8 cellular contexts compared by ENCODE assay signal in the genomic region with DNA sequence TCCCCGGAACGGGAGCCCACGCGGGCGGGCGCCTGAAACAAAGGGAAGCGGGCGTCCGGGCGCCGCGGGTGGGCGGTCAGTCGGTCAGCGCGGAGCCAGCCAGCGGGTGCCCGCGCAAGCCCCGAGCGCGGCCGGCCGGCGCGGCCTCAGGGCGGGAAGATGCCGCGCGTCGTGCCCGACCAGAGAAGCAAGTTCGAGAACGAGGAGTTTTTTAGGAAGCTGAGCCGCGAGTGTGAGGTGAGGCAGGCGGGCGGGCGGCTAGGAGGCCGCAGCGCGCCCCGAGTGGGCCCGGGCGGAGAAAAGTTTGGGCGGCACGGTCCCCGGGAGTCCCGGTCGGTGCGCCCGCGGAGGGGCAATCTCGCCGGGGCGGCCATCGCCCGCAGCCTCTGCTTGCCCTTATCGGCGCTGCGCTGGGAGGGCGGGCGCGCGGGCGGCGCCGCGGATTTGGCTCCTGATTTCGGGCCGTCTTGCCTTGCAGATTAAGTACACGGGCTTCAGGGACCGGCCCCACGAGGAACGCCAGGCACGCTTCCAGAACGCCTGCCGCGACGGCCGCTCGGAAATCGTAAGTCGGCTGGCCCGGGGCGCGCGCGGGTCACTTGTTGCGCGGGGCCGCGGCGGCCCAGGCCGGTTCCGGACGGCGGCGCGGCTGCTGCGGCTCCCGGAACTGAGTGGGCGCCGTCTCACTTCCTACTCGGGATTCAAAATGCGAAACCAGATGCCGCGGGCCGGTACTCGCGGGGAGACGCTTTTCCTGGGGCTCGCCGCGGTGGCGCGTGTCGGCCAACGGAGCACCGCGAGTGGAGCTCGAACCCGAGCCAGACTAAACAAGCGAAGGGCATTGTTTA. TPM values are rescaled to one million over a fixed set of nuclear protein-coding genes. Genes with fewer than 3 reads are reported as not detected.
DNase-seq lines count a peak whose midpoint lies in the region; ATAC-seq and TF ChIP-seq lines count a peak whose summit lies in the region.

No MANE protein-coding gene starts in this region.

- TF ChIP-seq CTCF in right lobe of liver (IDR thresholded peaks at IDR 0.05): no peak

- WGBS in right lobe of liver (ENCODE audit: insufficient coverage, low coverage, low lambda C conversion rate, missing lambda C conversion rate): 0% methylated on average over 26 of the region's 124 CpGs

- peaks cover 59% of the 10 kb centered on the region for H3K79me2 ChIP-seq in Karpas-422 (ENCODE audit: low read length)

- intact Hi-C loops in right lobe of liver (cut with DNase I): loop anchor here in 1 of 2 donors (10.0 kb wide), 1 partner anchor 75 kb away; the partner anchor contains the start of gene PHAF1

- no peaks in the 10 kb centered on the region for H3K9me2 ChIP-seq in Karpas-422 (replicated peaks; ENCODE audit: insufficient read depth, low read length)

- H3K9ac ChIP-seq in Karpas-422 (ENCODE audit: low read length): peak overlapping the region; percentile 97

- peaks cover 16% of the 10 kb centered on the region for H3K36me3 ChIP-seq in Karpas-422 (ENCODE audit: insufficient read depth, low read length)
- no peaks in the 10 kb centered on the region for H3K36me3 ChIP-seq in right lobe of liver

- peak overlapping the region; percentile 71 for H3K4me2 ChIP-seq in Karpas-422 (ENCODE audit: low read depth, low read length, poor library complexity, severe bottlenecking)

- DNase-seq in ELR (ENCODE audit: low read depth) (peak; percentile 66), Karpas-422 (peak; percentile 79), dermis blood vessel endothelial cell (peak; percentile 72), right lobe of liver (peak; percentile 72 to 74 (median 73)), cerebellar cortex (ENCODE audit: low spot score) (no peak)
- DNase-seq in activated CD4-positive, alpha-beta T cell treated with anti-CD3 and anti-CD28 coated beads, Interleukin-2, amount 10 ng/mL, durations not matched to agents 7 days and 5 days: peak; percentile 64
- peak; percentile 42 to 49 for DNase-seq in stimulated activated CD4-positive, alpha-beta T cell treated with anti-CD3 and anti-CD28 coated beads, Interleukin-4, amount 100 ng/mL, for 48 hours (ENCODE audit: low read depth in 2 of 2)

- peak overlapping the region; percentile 78 for H3K27ac ChIP-seq in Karpas-422 (ENCODE audit: low read length)
- peak overlapping the region; percentile 83 to 95 (median 92) for H3K27ac ChIP-seq in right lobe of liver

- 0 out of 2 replicates have a peak, but pooled peaks cover 6% of the 10 kb centered on the region for H4K20me1 ChIP-seq in Karpas-422 (ENCODE audit: insufficient read depth, low read depth, low read length)

- peak overlapping the region; percentile 76 for H3K4me3 ChIP-seq in Karpas-422 (ENCODE audit: low read length)
- H3K4me3 ChIP-seq in right lobe of liver: peak overlapping the region; percentile 82 to 89 (median 89)

- H3K27me3 ChIP-seq in Karpas-422 (ENCODE audit: low read length): no peaks in the 10 kb centered on the region
- no peaks in the 10 kb centered on the region for H3K27me3 ChIP-seq in right lobe of liver

- peaks cover 57% of the 10 kb centered on the region for H3K4me1 Mint-ChIP-seq in activated CD4-positive, alpha-beta T cell treated with anti-CD3 and anti-CD28 coated beads, Interleukin-2, amount 10 ng/mL, durations not matched to agents 7 days and 5 days

- 0 out of 2 replicates have a peak overlapping the region, but pooled peaks have one; percentile 5 for H2AFZ ChIP-seq in Karpas-422 (ENCODE audit: low read length)

- H3K9me3 ChIP-seq in Karpas-422 (ENCODE audit: low read length) (no peaks in the 10 kb centered on the region), right lobe of liver (no peaks in the 10 kb centered on the region)

- peak; percentile 43 for TF ChIP-seq POLR2A in right lobe of liver (IDR thresholded peaks at IDR 0.05)

- POLR2A ChIA-PET in activated CD4-positive, alpha-beta T cell treated with anti-CD3 and anti-CD28 coated beads, Interleukin-2, amount 10 ng/mL, durations not matched to agents 7 days and 5 days (lab: Charles Lee): interaction anchor here (0.7 kb wide), 1 partner anchor 26 kb away, joined by 5 read pairs; no protein-coding TSS in a partner anchor

- H3K27ac Mint-ChIP-seq in activated CD4-positive, alpha-beta T cell treated with anti-CD3 and anti-CD28 coated beads, Interleukin-2, amount 10 ng/mL, durations not matched to agents 7 days and 5 days: peak overlapping the region; percentile 89

- H3K36me3 Mint-ChIP-seq in activated CD4-positive, alpha-beta T cell treated with anti-CD3 and anti-CD28 coated beads, Interleukin-2, amount 10 ng/mL, durations not matched to agents 7 days and 5 days (ENCODE audit: low read depth): peaks cover 38% of the 10 kb centered on the region

- no peaks in the 10 kb centered on the region for H3K27me3 Mint-ChIP-seq in activated CD4-positive, alpha-beta T cell treated with anti-CD3 and anti-CD28 coated beads, Interleukin-2, amount 10 ng/mL, durations not matched to agents 7 days and 5 days

- ATAC-seq in GM21576 (IDR thresholded peaks at IDR 0.05; ENCODE audit: unreplicated experiment) (peak; percentile 50), right lobe of liver (peak; percentile 59 to 73 (median 68))

- CTCF ChIA-PET in activated CD4-positive, alpha-beta T cell treated with anti-CD3 and anti-CD28 coated beads, Interleukin-2, amount 10 ng/mL, durations not matched to agents 7 days and 5 days (lab: Charles Lee): interaction anchor here (1.0 to 5.4 kb wide), 7 partner anchors 12 to 106 kb away, joined by 3 to 54 read pairs (median 4); no protein-coding TSS in a partner anchor

- H3K4me3 Mint-ChIP-seq in activated CD4-positive, alpha-beta T cell treated with anti-CD3 and anti-CD28 coated beads, Interleukin-2, amount 10 ng/mL, durations not matched to agents 7 days and 5 days: peak overlapping the region; percentile 92

- H3K4me1 ChIP-seq in Karpas-422 (ENCODE audit: low read length): peaks cover 40% of the 10 kb centered on the region
- peaks cover 0 to 15% (median 6%) of the 10 kb centered on the region in 4 donors for H3K4me1 ChIP-seq in right lobe of liver

- no peaks in the 10 kb centered on the region for H3K9me3 Mint-ChIP-seq in activated CD4-positive, alpha-beta T cell treated with anti-CD3 and anti-CD28 coated beads, Interleukin-2, amount 10 ng/mL, durations not matched to agents 7 days and 5 days

RNA-seq across cellular contexts. Expression of gene CBFB, which starts 0.5 kb away (rescaled TPM):
- 55.6 and 79.3 TPM in 2 replicates for total RNA-seq in Karpas-422 (2014; rRNA removed; shearing (Covaris generic); ENCODE audit: low replicate concordance)
- 100 to 1,000 TPM; 218 to 222 TPM for total RNA-seq in activated CD4-positive, alpha-beta T cell treated with anti-CD3 and anti-CD28 coated beads, Interleukin-2, amount 10 ng/mL, durations not matched to agents 7 days and 5 days
- 96.5 and 124 TPM in 2 replicates for total RNA-seq in dermis blood vessel endothelial cell
- total RNA-seq in right lobe of liver: 10 to 100 TPM in 5 of 6 experiments, 1 to 10 TPM in 1; 7.9 to 23.3 (median 18.9) TPM

RNA-seq across cellular contexts. Expression of gene CES4A, which starts 41.1 kb away (rescaled TPM):
- total RNA-seq in Karpas-422 (2014; rRNA removed; shearing (Covaris generic); ENCODE audit: low replicate concordance): not detected in 2 replicates
- total RNA-seq in activated CD4-positive, alpha-beta T cell treated with anti-CD3 and anti-CD28 coated beads, Interleukin-2, amount 10 ng/mL, durations not matched to agents 7 days and 5 days: 10 to 100 TPM; 28.9 to 30.5 TPM
- total RNA-seq in dermis blood vessel endothelial cell (1.4 and 1.7 TPM in 2 replicates), right lobe of liver (10 to 100 TPM in 4 of 6 experiments, 1 to 10 TPM in 2; 5.2 to 54.7 (median 15.3) TPM)
